ENCODE assay signal across 34 cellular contexts in the genomic region with DNA sequence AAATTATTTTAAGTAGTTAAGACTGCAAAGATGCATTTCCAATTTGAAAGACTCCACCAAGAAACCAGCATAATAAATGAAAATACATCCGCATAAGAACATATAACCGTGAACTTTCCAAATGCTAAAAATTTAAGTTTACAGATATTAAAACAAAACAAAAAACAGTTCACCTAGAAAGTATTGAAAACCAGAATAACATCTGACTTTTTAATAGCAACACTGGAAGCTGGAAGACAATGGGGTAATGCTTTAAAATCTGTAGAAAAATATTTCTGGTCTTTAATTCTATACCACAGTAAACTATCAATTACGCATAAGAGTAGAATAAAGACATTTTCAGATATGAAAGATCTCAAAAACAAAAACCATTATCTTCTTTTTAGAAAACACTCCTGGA.
"Had no signal": no experiment of that assay in that cellular context is flagged by ENCODE, and none has a peak within 500 bp of the region (broad histone marks: within the 10 kb centered on the region; RNA-seq: fewer than 3 reads in every experiment).

No MANE protein-coding gene starts in this region.

- ATAC-seq: activated CD4-positive, alpha-beta T cell treated with anti-CD3 and anti-CD28 coated beads for 36 hours; activated CD4-positive, CD25-positive, alpha-beta regulatory T cell treated with anti-CD3 and anti-CD28 coated beads, Interleukin-2, amount 50 U/mL, for 24 hours; activated CD8-positive, alpha-beta T cell treated with anti-CD3 and anti-CD28 coated beads for 36 hours; activated naive CD4-positive, alpha-beta T cell treated with anti-CD3 and anti-CD28 coated beads, Interleukin-2, amount 50 U/mL, for 72 hours; activated T-cell treated with anti-CD3 and anti-CD28 coated beads, Interleukin-2, amount 50 U/mL, for 4 hours; activated T-cell treated with anti-CD3 and anti-CD28 coated beads, Interleukin-2, amount 50 U/mL, for 72 hours; activated T-helper 17 cell treated with anti-CD3 and anti-CD28 coated beads, Interleukin-2, amount 50 U/mL, for 72 hours had no signal

- H3K36me3 ChIP-seq: adrenal gland, ascending aorta, cardiac muscle cell had no signal

- H3K4me3 ChIP-seq: adrenal gland, ascending aorta, cardiac muscle cell had no signal

- DNase-seq: activated CD4-positive, alpha-beta T cell treated with anti-CD3 and anti-CD28 coated beads for 1 hour; activated CD4-positive, alpha-beta T cell treated with anti-CD3 and anti-CD28 coated beads for 36 hours; activated CD4-positive, alpha-beta T cell treated with anti-CD3 and anti-CD28 coated beads for 48 hours; activated CD4-positive, alpha-beta T cell treated with anti-CD3 and anti-CD28 coated beads, Interleukin-2, amount 10 ng/mL, durations not matched to agents 7 days and 5 days; activated CD4-positive, alpha-beta T cell treated with anti-CD3 and anti-CD28 coated beads, Interleukin-2, amount 50 U/mL, for 48 hours; activated CD4-positive, CD25-positive, alpha-beta regulatory T cell; activated CD8-positive, alpha-beta memory T cell treated with anti-CD3 and anti-CD28 coated beads, Interleukin-2, amount 50 U/mL, for 4 hours; activated CD8-positive, alpha-beta T cell treated with anti-CD3 and anti-CD28 coated beads for 36 hours; activated effector memory CD4-positive, alpha-beta T cell treated with anti-CD3 and anti-CD28 coated beads, Interleukin-2, amount 50 U/mL, for 16 hours; activated gamma-delta T cell treated with Interleukin-2 at 50 U/mL for 16 hours; activated naive CD4-positive, alpha-beta T cell; activated naive CD4-positive, alpha-beta T cell treated with anti-CD3 and anti-CD28 coated beads for 36 hours; activated naive CD4-positive, alpha-beta T cell treated with anti-CD3 and anti-CD28 coated beads, Interleukin-2, amount 50 U/mL, for 16 hours; activated naive CD8-positive, alpha-beta T cell treated with anti-CD3 and anti-CD28 coated beads for 36 hours; activated T-cell treated with anti-CD3 and anti-CD28 coated beads for 4 hours; activated T-cell treated with anti-CD3 and anti-CD28 coated beads, Interleukin-2, amount 50 U/mL, for 1 hour; activated T-cell treated with anti-CD3 and anti-CD28 coated beads, Interleukin-2, amount 50 U/mL, for 4 hours; activated T-cell treated with anti-CD3 and anti-CD28 coated beads, Interleukin-2, amount 50 U/mL, for 72 hours; adrenal gland; amniotic stem cell; anterior cingulate cortex; caudate nucleus; cerebellar nuclear complex; SW 1271; T-helper 1 cell; T-helper 2 cell; T-helper 9 cell had no signal

- H3K9me3 ChIP-seq: adrenal gland, ascending aorta had no signal

- H3K27ac ChIP-seq: adrenal gland, ascending aorta, cardiac muscle cell, VCaP had no signal

- H3K4me1 ChIP-seq: adrenal gland, ascending aorta had no signal

- FAIRE-seq: bronchial epithelial cell had no signal
